ENCODE assay signal across 16 cellular contexts in the genomic region with DNA sequence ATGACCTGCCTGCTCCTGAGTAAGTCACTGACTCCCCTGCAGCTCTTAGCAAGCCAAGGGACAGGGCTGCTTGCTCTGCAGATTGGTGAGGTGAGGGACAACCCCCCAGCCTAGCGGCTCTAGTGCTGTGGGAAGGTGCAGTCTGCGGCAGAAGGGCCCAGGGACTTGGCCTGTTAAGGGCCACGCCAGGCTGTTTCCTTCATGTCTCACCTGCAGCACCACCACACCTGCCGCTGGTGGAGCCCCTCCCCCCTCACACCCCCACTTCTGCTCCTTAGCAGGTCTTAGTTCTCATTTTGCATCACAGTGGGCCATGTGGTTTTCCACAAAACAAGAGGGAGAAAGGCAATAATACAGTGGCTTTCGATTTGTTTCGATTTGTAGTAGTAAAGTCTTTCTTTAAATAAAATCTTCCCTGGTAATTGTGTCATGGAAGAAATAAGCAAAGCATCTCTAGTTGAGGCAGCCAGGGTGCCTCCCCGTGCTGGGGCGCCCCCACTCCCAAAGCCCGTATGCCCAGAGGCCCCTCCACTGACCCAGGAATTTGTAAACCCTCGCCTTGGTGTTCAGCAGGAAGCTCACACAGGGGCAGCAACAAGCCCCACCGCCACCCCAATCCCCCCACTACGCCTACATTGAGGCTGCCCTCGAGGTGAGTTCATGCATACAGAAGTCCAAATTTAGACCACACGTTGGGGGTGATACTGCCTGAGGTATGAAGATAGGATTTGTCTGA.
DNase-seq lines count a peak whose midpoint lies in the region; TF ChIP-seq lines count a peak whose summit lies in the region.
"Had no signal": no experiment of that assay in that cellular context is flagged by ENCODE, and none has a peak within 500 bp of the region (broad histone marks: within the 10 kb centered on the region; RNA-seq: fewer than 3 reads in every experiment).

No MANE protein-coding gene starts in this region.

- H3K9me3 Mint-ChIP-seq in activated T-cell treated with anti-CD3 and anti-CD28 coated beads, Interleukin-2, amount 50 U/mL, for 24 hours = no peaks in the 10 kb centered on the region
- no peaks in the 10 kb centered on the region for H3K9me3 Mint-ChIP-seq in T-helper 2 cell treated with Interferon-gamma antibody and Interleukin-4, amounts not matched to agents 5 μg/mL and 100 μg/mL, for 36 hours

- peaks cover 49% of the 10 kb centered on the region for H3K4me1 Mint-ChIP-seq in activated T-cell treated with anti-CD3 and anti-CD28 coated beads, Interleukin-2, amount 50 U/mL, for 24 hours (ENCODE audit: low read depth)
- peaks cover 15% of the 10 kb centered on the region for H3K4me1 Mint-ChIP-seq in T-helper 2 cell treated with Interferon-gamma antibody and Interleukin-4, amounts not matched to agents 5 μg/mL and 100 μg/mL, for 36 hours (ENCODE audit: low read depth)

- H3K27me3 Mint-ChIP-seq in activated T-cell treated with anti-CD3 and anti-CD28 coated beads, Interleukin-2, amount 50 U/mL, for 24 hours = no peaks in the 10 kb centered on the region
- no peaks in the 10 kb centered on the region for H3K27me3 Mint-ChIP-seq in T-helper 2 cell treated with Interferon-gamma antibody and Interleukin-4, amounts not matched to agents 5 μg/mL and 100 μg/mL, for 36 hours (ENCODE audit: low read depth)

- WGBS in thymus = 48% methylated on average over 14 of the region's 14 CpGs

- in situ Hi-C loops in GM13977 (cut with MboI; ENCODE audit: low pct_unique_long_range_greater_than_20kb, low sequenced_read_pairs, unreplicated experiment) = no loop called here

- H3K4me3 ChIP-seq in iPS-18a (ENCODE audit: low read length) (no peak overlapping the region), thymus (ENCODE audit: low read length) (no peak overlapping the region)
- H3K4me3 ChIP-seq: ovary, SJCRH30, spleen had no signal

- peak; percentile 61 for DNase-seq in activated T-cell treated with anti-CD3 and anti-CD28 coated beads, Interleukin-2, amount 50 U/mL, for 24 hours
- DNase-seq in activated T-cell treated with anti-CD3 and anti-CD28 coated beads, Interleukin-2, amount 50 U/mL, for 1 hour = no peak
- peak; percentile 28 for DNase-seq in T-helper 2 cell treated with Interferon-gamma antibody and Interleukin-4, amounts not matched to agents 5 μg/mL and 100 μg/mL, for 36 hours (ENCODE audit: low spot score)
- DNase-seq in germinal center (ENCODE audit: low spot score) (no peak), GM13977 (ENCODE audit: low spot score) (no peak), NCI-H524 (lab: John Stamatoyannopoulos, UW) (no peak)
- DNase-seq: amygdala; BE2C; cortex of kidney; NCI-H446; ovary; SJCRH30; spleen; stimulated activated naive CD4-positive, alpha-beta T cell treated with Interleukin-2 at 50 U/mL for 16 hours had no signal

- no peaks in the 10 kb centered on the region for H3K27me3 ChIP-seq in iPS-18a (ENCODE audit: control insufficient read depth, insufficient read depth, low read length)
- no peaks in the 10 kb centered on the region for H3K27me3 ChIP-seq in thymus (ENCODE audit: control insufficient read depth, insufficient read depth)
- H3K27me3 ChIP-seq: BE2C, ovary had no signal

- H3K27ac Mint-ChIP-seq in activated T-cell treated with anti-CD3 and anti-CD28 coated beads, Interleukin-2, amount 50 U/mL, for 24 hours = peak overlapping the region; percentile 67
- peak overlapping the region; percentile 36 for H3K27ac Mint-ChIP-seq in T-helper 2 cell treated with Interferon-gamma antibody and Interleukin-4, amounts not matched to agents 5 μg/mL and 100 μg/mL, for 36 hours

- H3K27ac ChIP-seq in iPS-18a (ENCODE audit: low read length) = no peak overlapping the region
- peak overlapping the region; percentile 46 for H3K27ac ChIP-seq in thymus (ENCODE audit: low read depth)
- H3K27ac ChIP-seq: ovary, SJCRH30, spleen had no signal

- H3K9ac ChIP-seq in iPS-18a (ENCODE audit: low read length) = peak overlapping the region; percentile 9

- H3K36me3 Mint-ChIP-seq in activated T-cell treated with anti-CD3 and anti-CD28 coated beads, Interleukin-2, amount 50 U/mL, for 24 hours (ENCODE audit: low read depth) = no peaks in the 10 kb centered on the region
- H3K36me3 Mint-ChIP-seq in T-helper 2 cell treated with Interferon-gamma antibody and Interleukin-4, amounts not matched to agents 5 μg/mL and 100 μg/mL, for 36 hours (ENCODE audit: low read depth) = no peaks in the 10 kb centered on the region

- no peak for TF ChIP-seq CTCF in GM13977 (IDR thresholded peaks at IDR 0.05; ENCODE audit: extremely low read depth, insufficient read depth, missing control alignments)

- H3K9me3 ChIP-seq in iPS-18a (ENCODE audit: control insufficient read depth, low read depth, low read length) (no peaks in the 10 kb centered on the region), thymus (ENCODE audit: control insufficient read depth) (peaks cover 1% of the 10 kb centered on the region)
- H3K9me3 ChIP-seq: BE2C, ovary, SJCRH30, spleen had no signal

- no peaks in the 10 kb centered on the region for H3K36me3 ChIP-seq in iPS-18a (ENCODE audit: control insufficient read depth, low read depth, low read length)
- H3K36me3 ChIP-seq in thymus (ENCODE audit: control insufficient read depth, insufficient read depth) = no peaks in the 10 kb centered on the region
- H3K36me3 ChIP-seq: BE2C, ovary, SJCRH30, spleen had no signal

- peaks cover 20% of the 10 kb centered on the region for H3K4me1 ChIP-seq in iPS-18a (ENCODE audit: control insufficient read depth, low read depth, low read length)
- H3K4me1 ChIP-seq in thymus (ENCODE audit: control insufficient read depth, insufficient read depth, low read length) = peaks cover 15% of the 10 kb centered on the region
- H3K4me1 ChIP-seq: BE2C, SJCRH30 had no signal

- H3K4me3 Mint-ChIP-seq in activated T-cell treated with anti-CD3 and anti-CD28 coated beads, Interleukin-2, amount 50 U/mL, for 24 hours = peak overlapping the region; percentile 20
- H3K4me3 Mint-ChIP-seq in T-helper 2 cell treated with Interferon-gamma antibody and Interleukin-4, amounts not matched to agents 5 μg/mL and 100 μg/mL, for 36 hours = no peak overlapping the region

Comparison
In these comparisons a context has a peak if more than half of its experiments do, and no peak if none do; other contexts are left out.
1. DNase-seq: peak in activated T-cell treated with anti-CD3 and anti-CD28 coated beads, Interleukin-2, amount 50 U/mL, for 24 hours (single experiment) and T-helper 2 cell treated with Interferon-gamma antibody and Interleukin-4, amounts not matched to agents 5 μg/mL and 100 μg/mL, for 36 hours (single experiment); none in activated T-cell treated with anti-CD3 and anti-CD28 coated beads, Interleukin-2, amount 50 U/mL, for 1 hour (single experiment), germinal center (single experiment), GM13977 (single experiment) and NCI-H524 (0 of 2).